ENCODE assay signal across 9 cellular contexts in the genomic region with DNA sequence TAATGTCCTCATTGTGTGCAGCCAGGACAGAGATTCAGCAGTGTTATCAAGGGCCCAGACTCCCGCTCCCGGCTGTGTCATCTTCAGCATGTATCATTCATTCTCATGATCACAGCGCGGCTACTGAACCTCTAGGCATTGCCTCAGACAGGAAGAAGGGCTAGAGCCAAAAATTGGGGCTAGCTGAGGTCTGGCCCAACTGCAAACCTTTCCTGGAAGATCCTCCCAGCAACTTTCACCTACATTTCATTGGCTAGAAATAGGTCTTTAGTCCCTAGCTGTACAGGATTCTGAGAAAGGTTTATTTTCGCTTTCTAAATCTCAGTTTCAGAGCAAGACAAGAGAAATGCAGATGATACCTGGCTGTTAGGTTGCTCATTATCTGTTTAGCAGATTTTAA.
DNase-seq lines count a peak whose midpoint lies in the region; ATAC-seq lines count a peak whose summit lies in the region.
"Had no signal": no experiment of that assay in that cellular context is flagged by ENCODE, and none has a peak within 500 bp of the region (broad histone marks: within the 10 kb centered on the region; RNA-seq: fewer than 3 reads in every experiment).

No MANE protein-coding gene starts in this region.

- CTCF ChIA-PET in activated CD4-positive, alpha-beta memory T cell treated with anti-CD3 and anti-CD28 coated beads for 36 hours (lab: Charles Lee): interaction anchor here (0.6 to 7.1 kb wide), 6 partner anchors 9 to 89 kb away, joined by 3 to 50 read pairs (median 6); no protein-coding TSS in a partner anchor

- H3K27me3 Mint-ChIP-seq in activated CD4-positive, alpha-beta memory T cell treated with anti-CD3 and anti-CD28 coated beads for 36 hours: no peaks in the 10 kb centered on the region
- H3K27me3 Mint-ChIP-seq: naive B cell had no signal

- peak; percentile 31 for DNase-seq in activated T-cell treated with anti-CD3 and anti-CD28 coated beads, Interleukin-2, amount 50 U/mL, for 1 hour
- no peak for DNase-seq in activated T-cell treated with anti-CD3 and anti-CD28 coated beads for 4 hours
- DNase-seq in activated CD4-positive, alpha-beta memory T cell treated with anti-CD3 and anti-CD28 coated beads for 36 hours: peak; percentile 79
- DNase-seq in stimulated activated CD8-positive, alpha-beta memory T cell treated with anti-CD3 and anti-CD28 coated beads, Interleukin-4, amount 100 ng/mL, for 48 hours: peak; percentile 43
- DNase-seq in COLO668 (lab: John Stamatoyannopoulos, UW; ENCODE audit: unreplicated experiment): no peak
- no peak for DNase-seq in dermis blood vessel endothelial cell
- no peak for DNase-seq in HK-2 (ENCODE audit: unreplicated experiment)
- DNase-seq: naive B cell had no signal

- H3K4me3 Mint-ChIP-seq in activated CD4-positive, alpha-beta memory T cell treated with anti-CD3 and anti-CD28 coated beads for 36 hours: peak overlapping the region; percentile 33
- H3K4me3 Mint-ChIP-seq: naive B cell had no signal

- peaks cover 50% of the 10 kb centered on the region for H3K36me3 Mint-ChIP-seq in activated CD4-positive, alpha-beta memory T cell treated with anti-CD3 and anti-CD28 coated beads for 36 hours

- POLR2A ChIA-PET in activated CD4-positive, alpha-beta memory T cell treated with anti-CD3 and anti-CD28 coated beads for 36 hours (lab: Charles Lee): interaction anchor here (1.3 to 2.8 kb wide), 3 partner anchors 9 to 82 kb away, joined by 4 to 19 read pairs (median 13); a partner anchor contains a TSS

- H3K27ac Mint-ChIP-seq in activated CD4-positive, alpha-beta memory T cell treated with anti-CD3 and anti-CD28 coated beads for 36 hours: peak overlapping the region; percentile 80

- no peaks in the 10 kb centered on the region for H3K9me3 Mint-ChIP-seq in activated CD4-positive, alpha-beta memory T cell treated with anti-CD3 and anti-CD28 coated beads for 36 hours
- H3K9me3 Mint-ChIP-seq: naive B cell had no signal

- peak; percentile 87 for ATAC-seq in HG02852 (IDR thresholded peaks at IDR 0.05; ENCODE audit: unreplicated experiment)

- H3K4me1 Mint-ChIP-seq in activated CD4-positive, alpha-beta memory T cell treated with anti-CD3 and anti-CD28 coated beads for 36 hours (ENCODE audit: low read depth): peaks cover 24% of the 10 kb centered on the region
- H3K4me1 Mint-ChIP-seq: naive B cell had no signal

- intact Hi-C loops in activated CD4-positive, alpha-beta memory T cell treated with anti-CD3 and anti-CD28 coated beads for 36 hours (cut with micrococcal nuclease): loop anchor here (1.0 kb wide), 3 partner anchors 12 to 81 kb away; no protein-coding TSS in a partner anchor

Comparison
In these comparisons a context has a peak if more than half of its experiments do, and no peak if none do; other contexts are left out.
1. DNase-seq: peak in activated T-cell treated with anti-CD3 and anti-CD28 coated beads, Interleukin-2, amount 50 U/mL, for 1 hour (single experiment), activated CD4-positive, alpha-beta memory T cell treated with anti-CD3 and anti-CD28 coated beads for 36 hours (single experiment) and stimulated activated CD8-positive, alpha-beta memory T cell treated with anti-CD3 and anti-CD28 coated beads, Interleukin-4, amount 100 ng/mL, for 48 hours (single experiment); none in activated T-cell treated with anti-CD3 and anti-CD28 coated beads for 4 hours (single experiment), COLO668 (single experiment), dermis blood vessel endothelial cell (single experiment) and HK-2 (single experiment).